Comparison of ENCODE assay signal across 20 cellular contexts in the genomic region with DNA sequence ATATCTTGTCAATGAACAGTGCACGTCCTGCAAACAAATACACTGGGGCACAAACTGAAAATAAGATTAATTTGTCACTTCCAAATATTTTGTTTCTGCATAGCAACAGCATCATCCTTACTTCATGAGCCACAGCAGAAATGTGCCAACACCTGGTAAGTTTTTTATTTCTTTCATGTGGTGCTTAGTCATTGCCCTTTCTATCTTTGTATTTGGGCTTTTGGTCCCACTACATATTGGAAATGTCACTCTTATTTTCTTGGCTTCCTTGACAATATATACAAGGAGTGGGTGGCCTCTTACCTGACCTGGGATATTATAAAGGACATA.
"Had no signal": no experiment of that assay in that cellular context is flagged by ENCODE, and none has a peak within 500 bp of the region (broad histone marks: within the 10 kb centered on the region; RNA-seq: fewer than 3 reads in every experiment).

No MANE protein-coding gene starts in this region.

- H3K4me3 ChIP-seq: ascending aorta, coronary artery, lung, sigmoid colon, spleen had no signal

- H3K27me3 Mint-ChIP-seq: activated naive CD4-positive, alpha-beta T cell treated with anti-CD3 and anti-CD28 coated beads, Interleukin-2, amount 50 U/mL, for 24 hours; stimulated activated memory B cell treated with anti-CD40 and anti-IgM and Interleukin-4, amounts not matched to agents 10 μg/mL and 1 μg/mL and 100 μg/mL, for 72 hours had no signal

- H3K4me1 ChIP-seq: ascending aorta had no signal

- H3K27me3 ChIP-seq: ascending aorta, sigmoid colon, spleen had no signal

- H3K36me3 ChIP-seq: ascending aorta, sigmoid colon, spleen had no signal

- H3K9me3 ChIP-seq: ascending aorta, sigmoid colon, spleen had no signal

- FAIRE-seq: endometrium, frontal cortex had no signal

- H3K4me1 Mint-ChIP-seq: stimulated activated memory B cell treated with anti-CD40 and anti-IgM and Interleukin-4, amounts not matched to agents 10 μg/mL and 1 μg/mL and 100 μg/mL, for 72 hours had no signal

- H3K27ac Mint-ChIP-seq: activated naive CD4-positive, alpha-beta T cell treated with anti-CD3 and anti-CD28 coated beads, Interleukin-2, amount 50 U/mL, for 24 hours; activated T-cell treated with anti-CD3 and anti-CD28 coated beads, Interleukin-2, amount 50 U/mL, for 72 hours; nephron; stimulated activated memory B cell treated with anti-CD40 and anti-IgM and Interleukin-4, amounts not matched to agents 10 μg/mL and 1 μg/mL and 100 μg/mL, for 72 hours; T-helper 1 cell treated with Interleukin-12 subunit alpha and Interleukin-12 subunit beta and Interleukin-4 antibody, amounts not matched to agents 30 μg/mL and 1 μg/mL, for 36 hours had no signal

- H3K36me3 Mint-ChIP-seq: activated naive CD4-positive, alpha-beta T cell treated with anti-CD3 and anti-CD28 coated beads, Interleukin-2, amount 50 U/mL, for 24 hours; stimulated activated memory B cell treated with anti-CD40 and anti-IgM and Interleukin-4, amounts not matched to agents 10 μg/mL and 1 μg/mL and 100 μg/mL, for 72 hours had no signal

- H3K9me3 Mint-ChIP-seq: activated naive CD4-positive, alpha-beta T cell treated with anti-CD3 and anti-CD28 coated beads, Interleukin-2, amount 50 U/mL, for 24 hours; activated T-cell treated with anti-CD3 and anti-CD28 coated beads, Interleukin-2, amount 50 U/mL, for 72 hours; nephron; stimulated activated memory B cell treated with anti-CD40 and anti-IgM and Interleukin-4, amounts not matched to agents 10 μg/mL and 1 μg/mL and 100 μg/mL, for 72 hours; T-helper 1 cell treated with Interleukin-12 subunit alpha and Interleukin-12 subunit beta and Interleukin-4 antibody, amounts not matched to agents 30 μg/mL and 1 μg/mL, for 36 hours had no signal

- H3K27ac ChIP-seq: ascending aorta, coronary artery, sigmoid colon, spleen had no signal

- DNase-seq: activated CD4-positive, CD25-positive, alpha-beta regulatory T cell treated with anti-CD3 and anti-CD28 coated beads, Interleukin-2, amount 50 U/mL, for 72 hours; activated gamma-delta T cell; activated T-cell treated with anti-CD3 and anti-CD28 coated beads, Interleukin-2, amount 50 U/mL, for 72 hours; hypothalamus; islet precursor cell; midbrain; nucleus accumbens; posterior cingulate gyrus; sigmoid colon; spleen; stimulated activated CD4-positive, alpha-beta T cell treated with anti-CD3 and anti-CD28 coated beads, Interleukin-4, amount 100 ng/mL, for 4 hours had no signal

- H3K4me3 Mint-ChIP-seq: activated naive CD4-positive, alpha-beta T cell treated with anti-CD3 and anti-CD28 coated beads, Interleukin-2, amount 50 U/mL, for 24 hours; activated T-cell treated with anti-CD3 and anti-CD28 coated beads, Interleukin-2, amount 50 U/mL, for 72 hours; nephron; stimulated activated memory B cell treated with anti-CD40 and anti-IgM and Interleukin-4, amounts not matched to agents 10 μg/mL and 1 μg/mL and 100 μg/mL, for 72 hours; T-helper 1 cell treated with Interleukin-12 subunit alpha and Interleukin-12 subunit beta and Interleukin-4 antibody, amounts not matched to agents 30 μg/mL and 1 μg/mL, for 36 hours had no signal
